In genomic region chr6:60919652-60920051, GRCh38 we compare ENCODE assay signal across 6 cellular contexts.
DNase-seq lines count a peak whose midpoint lies in the region; ATAC-seq, FAIRE-seq and TF ChIP-seq lines count a peak whose summit lies in the region.
"Not testable (repeated sequence)": the region's sequence is repeated elsewhere in the genome, so short reads cannot be mapped to it uniquely, and the experiment has no call there.

No MANE protein-coding gene starts in this region.

- not testable (repeated sequence) for H3K4me3 ChIP-seq in bronchial epithelial cell (ENCODE audit: low read depth, low read length); mucosa of descending colon

- not testable (repeated sequence) for H3K9me3 ChIP-seq in mucosa of descending colon

- H3K27me3 ChIP-seq in bronchial epithelial cell (ENCODE audit: control insufficient read depth, insufficient read depth, low read length), result not testable (repeated sequence)

- not testable (repeated sequence) for FAIRE-seq in bronchial epithelial cell (lab: Jason Lieb, UNC)

- H3K36me3 ChIP-seq in bronchial epithelial cell (ENCODE audit: control insufficient read depth, insufficient read depth, low read length); mucosa of descending colon (ENCODE audit: low read depth): not testable (repeated sequence)

- peak; percentile 69 for DNase-seq in DMS53 (lab: John Stamatoyannopoulos, UW)
- DNase-seq in NCI-H82 (lab: John Stamatoyannopoulos, UW), result peak; percentile 1
- DNase-seq in bronchial epithelial cell (ENCODE audit: low read depth), result peak; percentile 18
- DNase-seq in left colon, result peak in 1 of 2 donors; percentile 9
- not testable (repeated sequence) for DNase-seq in mucosa of descending colon

- ATAC-seq in esophagus mucosa (peak; percentile 92), left colon (peak; percentile 100), mucosa of descending colon (peak; percentile 95)

- not testable (repeated sequence) for TF ChIP-seq CTCF in bronchial epithelial cell (IDR thresholded peaks at IDR 0.05; ENCODE audit: insufficient read depth, low read length, severe bottlenecking); mucosa of descending colon (IDR thresholded peaks at IDR 0.05)

- intact Hi-C loops in left colon (cut with DNase I, micrococcal nuclease); mucosa of descending colon (cut with DNase I, micrococcal nuclease): not testable (repeated sequence)

- H3K4me1 ChIP-seq in mucosa of descending colon (ENCODE audit: low read depth), result not testable (repeated sequence)
